16 cellular contexts compared by ENCODE assay signal in genomic region chr15:88981244-88982215, GRCh38.
A peak's percentile ranks its signal among the peaks of the same experiment; 100 is the strongest.
DNase-seq lines count a peak whose midpoint lies in the region; TF ChIP-seq lines count a peak whose summit lies in the region.
"Had no signal": no experiment of that assay in that cellular context is flagged by ENCODE, and none has a peak within 500 bp of the region (broad histone marks: within the 10 kb centered on the region; RNA-seq: fewer than 3 reads in every experiment).

No MANE protein-coding gene starts in this region.

- H3K27me3 ChIP-seq in BLaER1 treated with 17β-estradiol and CSF1 and Interleukin-3, amounts not matched to agents 10 nM and 100 nM, result no peaks in the 10 kb centered on the region
- no peaks in the 10 kb centered on the region for H3K27me3 ChIP-seq in HUES64 (ENCODE audit: insufficient read depth, low read length)
- H3K27me3 ChIP-seq in brain microvascular endothelial cell (replicated peaks), result no peaks in the 10 kb centered on the region
- H3K27me3 ChIP-seq in Karpas-422 (ENCODE audit: low read length), result no peaks in the 10 kb centered on the region
- H3K27me3 ChIP-seq: colonic mucosa had no signal

- H3K79me2 ChIP-seq in Karpas-422 (ENCODE audit: low read length), result no peaks in the 10 kb centered on the region

- H3K27ac Mint-ChIP-seq in nephron progenitor cell, result peak overlapping the region; percentile 69
- H3K27ac Mint-ChIP-seq: activated CD4-positive, alpha-beta T cell treated with anti-CD3 and anti-CD28 coated beads, Interleukin-2, amount 10 ng/mL, durations not matched to agents 24 days and 14 days; IgD-negative memory B cell had no signal

- TF ChIP-seq CTCF in brain microvascular endothelial cell (IDR thresholded peaks at IDR 0.05; ENCODE audit: low read depth, low read length, missing control alignments), result no peak
- TF ChIP-seq CTCF in nephron progenitor cell (IDR thresholded peaks at IDR 0.05), result no peak

- H3K9me2 ChIP-seq in Karpas-422 (replicated peaks; ENCODE audit: insufficient read depth, low read length), result no peaks in the 10 kb centered on the region

- H3K9me3 Mint-ChIP-seq in nephron progenitor cell, result no peaks in the 10 kb centered on the region
- H3K9me3 Mint-ChIP-seq: activated CD4-positive, alpha-beta T cell treated with anti-CD3 and anti-CD28 coated beads, Interleukin-2, amount 10 ng/mL, durations not matched to agents 24 days and 14 days; nephron had no signal

- H3K9ac ChIP-seq in BLaER1 treated with 17β-estradiol and CSF1 and Interleukin-3, amounts not matched to agents 10 nM and 100 nM, result no peak overlapping the region
- H3K9ac ChIP-seq in HUES64 (ENCODE audit: low read depth, low read length), result peak overlapping the region; percentile 38; the same call in 1 of the 2 replicates
- no peak overlapping the region for H3K9ac ChIP-seq in Karpas-422 (ENCODE audit: low read length)

- H3K9me3 ChIP-seq in BLaER1 treated with 17β-estradiol and CSF1 and Interleukin-3, amounts not matched to agents 10 nM and 100 nM (replicated peaks in 1 of 11), result peaks cover 0 to 7% (median 0%) of the 10 kb centered on the region in 11 experiments; a peak in 4 of 22 replicates
- H3K9me3 ChIP-seq in HUES64 (ENCODE audit: insufficient read depth, low read depth, low read length), result no peaks in the 10 kb centered on the region
- no peaks in the 10 kb centered on the region for H3K9me3 ChIP-seq in Karpas-422 (ENCODE audit: low read length)
- H3K9me3 ChIP-seq: colonic mucosa had no signal

- H3K27me3 Mint-ChIP-seq in nephron progenitor cell (ENCODE audit: low read depth, poor library complexity), result peaks cover 7% of the 10 kb centered on the region

- H3K27ac ChIP-seq in BLaER1 treated with 17β-estradiol and CSF1 and Interleukin-3, amounts not matched to agents 10 nM and 100 nM, result no peak overlapping the region
- H3K27ac ChIP-seq in HUES64 (ENCODE audit: low read depth, low read length), result no peak overlapping the region
- peak overlapping the region; percentile 46 for H3K27ac ChIP-seq in brain microvascular endothelial cell
- H3K27ac ChIP-seq in Karpas-422 (ENCODE audit: low read length), result no peak overlapping the region
- H3K27ac ChIP-seq: colonic mucosa had no signal

- H2AFZ ChIP-seq in Karpas-422 (ENCODE audit: low read length), result no peak overlapping the region

- peak overlapping the region in 9 of 11 experiments; percentile 41 to 77 (median 70); a peak in 14 of 22 replicates for H3K4me2 ChIP-seq in BLaER1 treated with 17β-estradiol and CSF1 and Interleukin-3, amounts not matched to agents 10 nM and 100 nM
- H3K4me2 ChIP-seq in Karpas-422 (ENCODE audit: low read depth, low read length, poor library complexity, severe bottlenecking), result no peak overlapping the region

- peaks cover 16 to 22% (median 19%) of the 10 kb centered on the region in 10 experiments for H3K4me1 ChIP-seq in BLaER1 treated with 17β-estradiol and CSF1 and Interleukin-3, amounts not matched to agents 10 nM and 100 nM
- peaks cover 28% of the 10 kb centered on the region for H3K4me1 ChIP-seq in HUES64 (ENCODE audit: insufficient read depth, low read length)
- no peaks in the 10 kb centered on the region for H3K4me1 ChIP-seq in Karpas-422 (ENCODE audit: low read length)
- H3K4me1 ChIP-seq: colonic mucosa had no signal

- H4K20me1 ChIP-seq in BLaER1 treated with 17β-estradiol and CSF1 and Interleukin-3, amounts not matched to agents 10 nM and 100 nM, result no peaks in the 10 kb centered on the region
- H4K20me1 ChIP-seq in Karpas-422 (ENCODE audit: insufficient read depth, low read depth, low read length), result no peaks in the 10 kb centered on the region

- 91% methylated on average over 14 of the region's 15 CpGs for WGBS in HUES64

- H3K4me1 Mint-ChIP-seq in nephron progenitor cell, result peaks cover 28% of the 10 kb centered on the region
- H3K4me1 Mint-ChIP-seq: activated CD4-positive, alpha-beta T cell treated with anti-CD3 and anti-CD28 coated beads, Interleukin-2, amount 10 ng/mL, durations not matched to agents 24 days and 14 days; nephron had no signal

- no peaks in the 10 kb centered on the region for H3K36me3 Mint-ChIP-seq in nephron progenitor cell (ENCODE audit: low read depth)
- H3K36me3 Mint-ChIP-seq: IgD-negative memory B cell had no signal

- H3K4me3 Mint-ChIP-seq in nephron progenitor cell, result no peak overlapping the region
- H3K4me3 Mint-ChIP-seq: activated CD4-positive, alpha-beta T cell treated with anti-CD3 and anti-CD28 coated beads, Interleukin-2, amount 10 ng/mL, durations not matched to agents 24 days and 14 days; IgD-negative memory B cell; nephron had no signal

- H3K36me3 ChIP-seq in BLaER1 treated with 17β-estradiol and CSF1 and Interleukin-3, amounts not matched to agents 10 nM and 100 nM, result no peaks in the 10 kb centered on the region
- H3K36me3 ChIP-seq in HUES64 (ENCODE audit: insufficient read depth, low read length) (no peaks in the 10 kb centered on the region), brain microvascular endothelial cell (replicated peaks) (no peaks in the 10 kb centered on the region), Karpas-422 (ENCODE audit: insufficient read depth, low read length) (no peaks in the 10 kb centered on the region)
- H3K36me3 ChIP-seq: colonic mucosa had no signal

- no peak overlapping the region for H3K4me3 ChIP-seq in BLaER1 treated with 17β-estradiol and CSF1 and Interleukin-3, amounts not matched to agents 10 nM and 100 nM
- H3K4me3 ChIP-seq in HUES64 (ENCODE audit: low read length), result no peak overlapping the region
- no peak overlapping the region for H3K4me3 ChIP-seq in brain microvascular endothelial cell (ENCODE audit: low read depth, low read length)
- H3K4me3 ChIP-seq in Karpas-422 (ENCODE audit: low read length), result no peak overlapping the region
- H3K4me3 ChIP-seq: colonic mucosa had no signal

- in situ Hi-C loops in brain microvascular endothelial cell (cut with HindIII; ENCODE audit: low pct_ligation_motif_present, low sequenced_read_pairs), result no loop called here

- DNase-seq in brain microvascular endothelial cell (no peak), nephron progenitor cell (no peak), HUDEP-2 (lab: John Stamatoyannopoulos, UW; ENCODE audit: unreplicated experiment in 76 of 76) (no peak), Karpas-422 (no peak), retina (no peak)
- DNase-seq in stimulated activated CD4-positive, alpha-beta T cell treated with anti-CD3 and anti-CD28 coated beads, Interleukin-1b, Interleukin-23, amount 100 ng/mL, for 48 hours, result no peak
- DNase-seq: activated CD4-positive, alpha-beta T cell treated with anti-CD3 and anti-CD28 coated beads, Interleukin-2, amount 10 ng/mL, durations not matched to agents 24 days and 14 days; activated CD8-positive, alpha-beta memory T cell treated with anti-CD3 and anti-CD28 coated beads, Interleukin-2, amount 50 U/mL, for 48 hours; colonic mucosa; mammary epithelial cell; NCI-H2029 treated with DMSO at 0.1 percent for 48 hours; stimulated activated CD4-positive, alpha-beta T cell treated with anti-CD3 and anti-CD28 coated beads, Interleukin-2, amount 100 ng/mL, for 24 hours had no signal
